ENCODE assay signal across 33 cellular contexts in the genomic region with DNA sequence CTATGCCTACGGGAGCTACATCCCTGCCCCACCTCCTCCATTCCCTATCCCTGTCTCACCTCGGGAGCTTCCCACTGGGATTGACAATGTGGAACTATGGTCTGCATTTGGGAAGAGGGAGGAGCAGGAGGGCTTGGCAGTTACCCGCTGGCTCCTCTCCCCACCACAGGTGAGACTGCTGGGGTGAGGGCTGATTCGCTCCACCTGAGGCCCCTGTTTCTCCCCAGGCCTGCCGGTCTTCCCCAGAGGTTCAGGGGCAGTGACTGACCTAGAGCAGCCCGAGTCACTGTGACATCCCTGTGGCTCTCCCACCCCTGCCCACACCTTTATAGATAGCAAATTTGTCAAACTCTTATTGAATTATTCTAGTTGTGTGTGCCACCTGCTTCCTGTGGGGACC.
"Had no signal": no experiment of that assay in that cellular context is flagged by ENCODE, and none has a peak within 500 bp of the region (broad histone marks: within the 10 kb centered on the region; RNA-seq: fewer than 3 reads in every experiment).

No MANE protein-coding gene starts in this region.

- DNase-seq: activated B cell treated with CpG ODN at 0.5 μM for 24 hours; activated CD4-positive, alpha-beta memory T cell treated with anti-CD3 and anti-CD28 coated beads for 36 hours; activated CD4-positive, alpha-beta T cell treated with anti-CD3 and anti-CD28 coated beads for 4 hours; activated CD4-positive, alpha-beta T cell treated with anti-CD3 and anti-CD28 coated beads, Interleukin-2, amount 10 ng/mL, durations not matched to agents 24 days and 14 days; activated CD4-positive, alpha-beta T cell treated with anti-CD3 and anti-CD28 coated beads, Interleukin-2, amount 50 U/mL, for 1 hour; activated CD4-positive, alpha-beta T cell treated with anti-CD3 and anti-CD28 coated beads, Interleukin-2, amount 50 U/mL, for 4 hours; activated CD4-positive, CD25-positive, alpha-beta regulatory T cell treated with anti-CD3 and anti-CD28 coated beads, Interleukin-2, amount 50 U/mL, for 72 hours; activated CD8-positive, alpha-beta memory T cell treated with anti-CD3 and anti-CD28 coated beads, Interleukin-2, amount 50 U/mL, for 4 hours; activated CD8-positive, alpha-beta T cell treated with anti-CD3 and anti-CD28 coated beads for 36 hours; activated effector memory CD4-positive, alpha-beta T cell treated with Interleukin-2 at 50 U/mL for 16 hours; activated gamma-delta T cell; activated naive CD4-positive, alpha-beta T cell treated with anti-CD3 and anti-CD28 coated beads, Interleukin-2, amount 10 ng/mL, durations not matched to agents 7 days and 5 days; activated naive CD4-positive, alpha-beta T cell treated with Interleukin-2 at 50 U/mL for 16 hours; activated naive CD8-positive, alpha-beta T cell treated with anti-CD3 and anti-CD28 coated beads for 36 hours; activated T-cell treated with anti-CD3 and anti-CD28 coated beads for 4 hours; activated T-cell treated with anti-CD3 and anti-CD28 coated beads, Interleukin-2, amount 50 U/mL, for 1 hour; activated T-cell treated with anti-CD3 and anti-CD28 coated beads, Interleukin-2, amount 50 U/mL, for 48 hours; adrenal gland; amniotic stem cell; aorta; brain microvascular endothelial cell; caudate nucleus; cerebellar nuclear complex; T-helper 1 cell; T-helper 2 cell; T-helper 9 cell had no signal

- H3K4me1 ChIP-seq: adrenal gland, body of pancreas, breast epithelium had no signal

- H3K27me3 ChIP-seq: adrenal gland, body of pancreas, brain microvascular endothelial cell, breast epithelium had no signal

- H3K4me3 ChIP-seq: adrenal gland, body of pancreas, breast epithelium had no signal

- H3K4me3 Mint-ChIP-seq: activated B cell treated with CpG ODN at 0.5 μM for 24 hours; activated CD4-positive, alpha-beta memory T cell treated with anti-CD3 and anti-CD28 coated beads for 36 hours; activated CD4-positive, alpha-beta T cell treated with anti-CD3 and anti-CD28 coated beads, Interleukin-2, amount 10 ng/mL, durations not matched to agents 24 days and 14 days; activated CD8-positive, alpha-beta T cell treated with anti-CD3 and anti-CD28 coated beads for 36 hours; activated naive CD4-positive, alpha-beta T cell treated with anti-CD3 and anti-CD28 coated beads, Interleukin-2, amount 10 ng/mL, durations not matched to agents 7 days and 5 days; activated naive CD4-positive, alpha-beta T cell treated with anti-CD3 and anti-CD28 coated beads, Interleukin-2, amount 50 U/mL, for 24 hours; activated naive CD8-positive, alpha-beta T cell treated with anti-CD3 and anti-CD28 coated beads for 36 hours; central memory CD8-positive, alpha-beta T cell; T-helper 1 cell treated with Interleukin-12 subunit alpha and Interleukin-12 subunit beta and Interleukin-4 antibody, amounts not matched to agents 30 μg/mL and 1 μg/mL, for 36 hours; T-helper 2 cell treated with Interferon-gamma antibody and Interleukin-4, amounts not matched to agents 5 μg/mL and 100 μg/mL, for 36 hours had no signal

- H3K36me3 Mint-ChIP-seq: activated CD4-positive, alpha-beta memory T cell treated with anti-CD3 and anti-CD28 coated beads for 36 hours; activated naive CD4-positive, alpha-beta T cell treated with anti-CD3 and anti-CD28 coated beads, Interleukin-2, amount 10 ng/mL, durations not matched to agents 7 days and 5 days; activated naive CD4-positive, alpha-beta T cell treated with anti-CD3 and anti-CD28 coated beads, Interleukin-2, amount 50 U/mL, for 24 hours; activated naive CD8-positive, alpha-beta T cell treated with anti-CD3 and anti-CD28 coated beads for 36 hours had no signal

- H3K36me3 ChIP-seq: adrenal gland, brain microvascular endothelial cell, breast epithelium had no signal

- H3K9me3 ChIP-seq: adrenal gland, breast epithelium had no signal

- ATAC-seq: activated CD8-positive, alpha-beta T cell treated with anti-CD3 and anti-CD28 coated beads for 36 hours; body of pancreas had no signal

- H3K4me1 Mint-ChIP-seq: activated B cell treated with CpG ODN at 0.5 μM for 24 hours; activated CD4-positive, alpha-beta T cell treated with anti-CD3 and anti-CD28 coated beads, Interleukin-2, amount 10 ng/mL, durations not matched to agents 24 days and 14 days; activated naive CD4-positive, alpha-beta T cell treated with anti-CD3 and anti-CD28 coated beads, Interleukin-2, amount 10 ng/mL, durations not matched to agents 7 days and 5 days; activated naive CD4-positive, alpha-beta T cell treated with anti-CD3 and anti-CD28 coated beads, Interleukin-2, amount 50 U/mL, for 24 hours; activated naive CD8-positive, alpha-beta T cell treated with anti-CD3 and anti-CD28 coated beads for 36 hours; central memory CD8-positive, alpha-beta T cell had no signal

- H3K27me3 Mint-ChIP-seq: activated B cell treated with CpG ODN at 0.5 μM for 24 hours; activated CD4-positive, alpha-beta T cell treated with anti-CD3 and anti-CD28 coated beads, Interleukin-2, amount 10 ng/mL, durations not matched to agents 24 days and 14 days; activated naive CD4-positive, alpha-beta T cell treated with anti-CD3 and anti-CD28 coated beads, Interleukin-2, amount 10 ng/mL, durations not matched to agents 7 days and 5 days had no signal

- H3K27ac ChIP-seq: adrenal gland, body of pancreas, brain microvascular endothelial cell, breast epithelium, VCaP had no signal
